In genomic region chr12:95966287-95966870, GRCh38 we compare ENCODE assay signal across 15 cellular contexts. TPM values are rescaled to one million over a fixed set of nuclear protein-coding genes. Genes with fewer than 3 reads are reported as not detected.
"Had no signal": no experiment of that assay in that cellular context is flagged by ENCODE, and none has a peak within 500 bp of the region (broad histone marks: within the 10 kb centered on the region; RNA-seq: fewer than 3 reads in every experiment).

No MANE protein-coding gene starts in this region.

- H3K4me3 Mint-ChIP-seq: activated CD4-positive, alpha-beta memory T cell treated with anti-CD3 and anti-CD28 coated beads for 36 hours; activated T-cell treated with anti-CD3 and anti-CD28 coated beads, Interleukin-2, amount 50 U/mL, for 4 hours; brain; dendritic cell treated with granulocyte-macrophage colony-stimulating factor and Interleukin-4, amounts not matched to agents 40 ng/mL and 50 ng/mL, for 4 days; effector memory CD8-positive, alpha-beta T cell; neural crest cell had no signal

- H3K27me3 Mint-ChIP-seq: activated CD4-positive, alpha-beta memory T cell treated with anti-CD3 and anti-CD28 coated beads for 36 hours; dendritic cell treated with granulocyte-macrophage colony-stimulating factor and Interleukin-4, amounts not matched to agents 40 ng/mL and 50 ng/mL, for 4 days had no signal

- H3K27me3 ChIP-seq: gastroesophageal sphincter, pancreas, vagina had no signal

- H3K27ac ChIP-seq: gastroesophageal sphincter, pancreas, vagina had no signal

- H3K4me1 ChIP-seq: gastroesophageal sphincter, pancreas, vagina had no signal

- H3K9me3 ChIP-seq: gastroesophageal sphincter, pancreas, vagina had no signal

- DNase-seq: activated CD4-positive, alpha-beta memory T cell treated with anti-CD3 and anti-CD28 coated beads for 36 hours; activated effector memory CD4-positive, alpha-beta T cell treated with anti-CD3 and anti-CD28 coated beads, Interleukin-2, amount 50 U/mL, for 16 hours; activated T-cell treated with anti-CD3 and anti-CD28 coated beads, Interleukin-2, amount 50 U/mL, for 4 hours; amygdala; effector memory CD8-positive, alpha-beta T cell; pancreas had no signal

- H3K36me3 Mint-ChIP-seq: activated naive CD4-positive, alpha-beta T cell treated with anti-CD3 and anti-CD28 coated beads, Interleukin-2, amount 50 U/mL, for 72 hours; brain had no signal

- H3K4me1 Mint-ChIP-seq: brain, neural crest cell had no signal

- FAIRE-seq: keratinocyte, pancreas had no signal

- H3K36me3 ChIP-seq: gastroesophageal sphincter, pancreas, vagina had no signal

- H3K27ac Mint-ChIP-seq: activated CD4-positive, alpha-beta memory T cell treated with anti-CD3 and anti-CD28 coated beads for 36 hours; activated naive CD4-positive, alpha-beta T cell treated with anti-CD3 and anti-CD28 coated beads, Interleukin-2, amount 50 U/mL, for 72 hours; brain; dendritic cell treated with granulocyte-macrophage colony-stimulating factor and Interleukin-4, amounts not matched to agents 40 ng/mL and 50 ng/mL, for 4 days; effector memory CD8-positive, alpha-beta T cell had no signal

- H3K9me3 Mint-ChIP-seq: activated CD4-positive, alpha-beta memory T cell treated with anti-CD3 and anti-CD28 coated beads for 36 hours; activated naive CD4-positive, alpha-beta T cell treated with anti-CD3 and anti-CD28 coated beads, Interleukin-2, amount 50 U/mL, for 72 hours; activated T-cell treated with anti-CD3 and anti-CD28 coated beads, Interleukin-2, amount 50 U/mL, for 4 hours; dendritic cell treated with granulocyte-macrophage colony-stimulating factor and Interleukin-4, amounts not matched to agents 40 ng/mL and 50 ng/mL, for 4 days; effector memory CD8-positive, alpha-beta T cell had no signal

- H3K4me3 ChIP-seq: gastroesophageal sphincter, pancreas, vagina had no signal

RNA-seq across cellular contexts. Expression of gene AMDHD1, which starts 23.2 kb away (rescaled TPM):
- total RNA-seq: epithelial cell of proximal tubule had no signal

RNA-seq across cellular contexts. Expression of gene CCDC38, which starts 24.0 kb away (rescaled TPM):
- total RNA-seq: gastroesophageal sphincter, neural crest cell, pancreas, skeletal muscle tissue, vagina had no signal
